ENCODE assay signal across 35 cellular contexts in the genomic region with DNA sequence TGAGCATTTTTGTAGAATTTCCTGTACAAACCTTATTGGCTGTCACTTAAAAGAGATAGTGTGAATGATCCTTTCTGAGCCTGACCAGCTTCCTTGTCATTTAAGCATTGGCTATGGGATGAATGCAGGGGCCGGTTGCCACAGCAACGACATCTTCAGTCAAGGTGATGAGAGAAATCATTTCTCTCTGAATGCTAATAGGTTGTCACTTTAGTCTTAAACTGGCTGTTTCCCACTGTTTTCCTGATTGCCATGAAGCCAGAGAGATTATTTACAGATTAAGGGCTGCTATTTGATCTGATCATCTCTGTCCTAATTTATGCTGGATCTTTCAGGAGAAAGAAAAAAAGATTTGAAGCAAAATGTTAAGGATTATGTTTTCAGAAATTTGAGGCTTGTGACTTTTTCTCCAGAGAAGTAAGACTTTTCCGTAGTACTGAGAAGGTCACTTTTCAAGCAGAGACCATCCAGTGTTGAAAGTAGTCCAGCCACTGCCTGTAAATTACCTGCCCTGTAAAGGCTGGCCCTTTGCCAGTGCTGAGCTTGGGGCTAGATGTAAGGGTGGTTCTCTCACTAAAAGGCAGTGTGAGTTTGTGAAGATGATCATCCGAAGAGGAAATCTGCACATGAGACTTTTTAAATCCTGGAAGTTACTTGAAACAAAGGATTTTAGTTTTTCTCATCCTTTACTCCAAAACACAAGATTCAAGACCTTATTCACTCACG.
DNase-seq lines count a peak whose midpoint lies in the region; ATAC-seq, FAIRE-seq and TF ChIP-seq lines count a peak whose summit lies in the region.
"Had no signal": no experiment of that assay in that cellular context is flagged by ENCODE, and none has a peak within 500 bp of the region (broad histone marks: within the 10 kb centered on the region; RNA-seq: fewer than 3 reads in every experiment).

No MANE protein-coding gene starts in this region.

- DNase-seq in DMS 273 (lab: John Stamatoyannopoulos, UW; ENCODE audit: unreplicated experiment) (peak; percentile 17), DMS 273 treated with DMSO at 0.1 percent for 48 hours (lab: John Stamatoyannopoulos, UW) (no peak), NCI-H146 treated with DMSO at 0.1 percent for 48 hours (lab: John Stamatoyannopoulos, UW; ENCODE audit: unreplicated experiment) (peak; percentile 53), Peyer's patch (peak in 2 of 3 donors; percentile 57 to 58), small intestine (peak; percentile 46), progenitor cell of endocrine pancreas (ENCODE audit: low spot score, unreplicated experiment) (no peak), NCI-H128 (lab: John Stamatoyannopoulos, UW; ENCODE audit: unreplicated experiment) (no peak)
- DNase-seq: activated CD4-positive, alpha-beta T cell treated with anti-CD3 and anti-CD28 coated beads, Interleukin-2, amount 50 U/mL, for 1 hour; activated CD4-positive, CD25-positive, alpha-beta regulatory T cell; activated gamma-delta T cell treated with Interleukin-2 at 50 U/mL for 16 hours; activated naive CD8-positive, alpha-beta T cell treated with anti-CD3 and anti-CD28 coated beads, Interleukin-2, amount 10 ng/mL, durations not matched to agents 7 days and 5 days; activated T-cell treated with anti-CD3 and anti-CD28 coated beads, Interleukin-2, amount 50 U/mL, for 48 hours; aorta; DMS53; effector CD4-positive, alpha-beta T cell; GDM1; MV-4-11; NCI-H1930; NCI-H446; Right ventricle myocardium superior; stimulated activated CD4-positive, alpha-beta T cell treated with anti-CD3 and anti-CD28 coated beads, Interleukin-12 subunit alpha, Interleukin-12 subunit beta, amount 100 ng/mL, for 4 hours; stimulated activated CD4-positive, alpha-beta T cell treated with anti-CD3 and anti-CD28 coated beads, Interleukin-4, amount 100 ng/mL, for 24 hours; T-helper 17 cell; tibial artery had no signal

- no peaks in the 10 kb centered on the region for H3K27me3 Mint-ChIP-seq in progenitor cell of endocrine pancreas
- H3K27me3 Mint-ChIP-seq: IgD-negative memory B cell, T-helper 17 cell had no signal

- H3K4me3 Mint-ChIP-seq in progenitor cell of endocrine pancreas (ENCODE audit: low read depth): no peak overlapping the region
- H3K4me3 Mint-ChIP-seq: activated naive CD8-positive, alpha-beta T cell treated with anti-CD3 and anti-CD28 coated beads, Interleukin-2, amount 10 ng/mL, durations not matched to agents 7 days and 5 days; IgD-negative memory B cell; neural progenitor cell; T-helper 17 cell had no signal

- H3K9me3 Mint-ChIP-seq in progenitor cell of endocrine pancreas (ENCODE audit: low read depth): peaks cover under 1% of the 10 kb centered on the region
- H3K9me3 Mint-ChIP-seq: activated naive CD8-positive, alpha-beta T cell treated with anti-CD3 and anti-CD28 coated beads, Interleukin-2, amount 10 ng/mL, durations not matched to agents 7 days and 5 days; IgD-negative memory B cell; neural progenitor cell had no signal

- H3K36me3 ChIP-seq in Peyer's patch (no peaks in the 10 kb centered on the region), small intestine (ENCODE audit: control insufficient read depth in 2 of 2, insufficient read depth in 2 of 2, low read length in 2 of 2) (no peaks in the 10 kb centered on the region)
- H3K36me3 ChIP-seq: BLaER1 treated with 17β-estradiol and CSF1 and Interleukin-3, amounts not matched to agents 10 nM and 100 nM; HAP-1; neural progenitor cell; tibial artery had no signal

- no peak for TF ChIP-seq POLR2A in Peyer's patch (IDR thresholded peaks at IDR 0.05)

- H3K36me3 Mint-ChIP-seq in progenitor cell of endocrine pancreas (ENCODE audit: insufficient read depth): no peaks in the 10 kb centered on the region
- H3K36me3 Mint-ChIP-seq: activated naive CD8-positive, alpha-beta T cell treated with anti-CD3 and anti-CD28 coated beads, Interleukin-2, amount 10 ng/mL, durations not matched to agents 7 days and 5 days; IgD-negative memory B cell; neural progenitor cell had no signal

- no peak overlapping the region for H3K27ac ChIP-seq in Peyer's patch
- no peak overlapping the region for H3K27ac ChIP-seq in small intestine (ENCODE audit: low read depth in 1 of 2, low read length in 1 of 2)
- H3K27ac ChIP-seq: 22Rv1; BLaER1 treated with 17β-estradiol and CSF1 and Interleukin-3, amounts not matched to agents 10 nM and 100 nM; hepatocyte; neural progenitor cell; tibial artery had no signal

- H3K4me1 ChIP-seq in Peyer's patch: no peaks in the 10 kb centered on the region
- no peaks in the 10 kb centered on the region for H3K4me1 ChIP-seq in small intestine (ENCODE audit: control insufficient read depth in 2 of 2, insufficient read depth in 1 of 2, low read depth in 1 of 2, low read length in 1 of 2)
- H3K4me1 ChIP-seq: BLaER1 treated with 17β-estradiol and CSF1 and Interleukin-3, amounts not matched to agents 10 nM and 100 nM; HAP-1 had no signal

- no peaks in the 10 kb centered on the region for H3K27me3 ChIP-seq in Peyer's patch
- no peaks in the 10 kb centered on the region for H3K27me3 ChIP-seq in small intestine (ENCODE audit: control insufficient read depth in 2 of 2, insufficient read depth in 2 of 2, low read length in 2 of 2)
- H3K27me3 ChIP-seq: BLaER1 treated with 17β-estradiol and CSF1 and Interleukin-3, amounts not matched to agents 10 nM and 100 nM; hepatocyte; neural progenitor cell; tibial artery had no signal

- no peak for FAIRE-seq in small intestine (lab: Jason Lieb, UNC)
- FAIRE-seq: bronchial epithelial cell, colon, TTC549 had no signal

- H3K9me3 ChIP-seq in Peyer's patch: no peaks in the 10 kb centered on the region
- H3K9me3 ChIP-seq in small intestine (ENCODE audit: control insufficient read depth, low read depth): no peaks in the 10 kb centered on the region
- H3K9me3 ChIP-seq: BLaER1 treated with 17β-estradiol and CSF1 and Interleukin-3, amounts not matched to agents 10 nM and 100 nM; HAP-1; tibial artery had no signal

- no peak overlapping the region for H3K4me3 ChIP-seq in Peyer's patch
- no peak overlapping the region for H3K4me3 ChIP-seq in small intestine (ENCODE audit: low read depth in 1 of 2, low read length in 2 of 2)
- H3K4me3 ChIP-seq: BLaER1 treated with 17β-estradiol and CSF1 and Interleukin-3, amounts not matched to agents 10 nM and 100 nM; HAP-1; hepatocyte; neural progenitor cell; tibial artery had no signal

- ATAC-seq in HG02610 (IDR thresholded peaks at IDR 0.05; ENCODE audit: unreplicated experiment): no peak
- ATAC-seq: sciatic nerve, T-helper 17 cell had no signal

- no peak overlapping the region for H3K27ac Mint-ChIP-seq in progenitor cell of endocrine pancreas
- H3K27ac Mint-ChIP-seq: activated naive CD8-positive, alpha-beta T cell treated with anti-CD3 and anti-CD28 coated beads, Interleukin-2, amount 10 ng/mL, durations not matched to agents 7 days and 5 days; IgD-negative memory B cell; neural progenitor cell; T-helper 17 cell had no signal

- H3K4me1 Mint-ChIP-seq in progenitor cell of endocrine pancreas (ENCODE audit: low read depth): no peaks in the 10 kb centered on the region
- H3K4me1 Mint-ChIP-seq: activated naive CD8-positive, alpha-beta T cell treated with anti-CD3 and anti-CD28 coated beads, Interleukin-2, amount 10 ng/mL, durations not matched to agents 7 days and 5 days; IgD-negative memory B cell; T-helper 17 cell had no signal

- TF ChIP-seq CTCF in Peyer's patch (IDR thresholded peaks at IDR 0.05) (no peak), progenitor cell of endocrine pancreas (IDR thresholded peaks at IDR 0.05; ENCODE audit: unreplicated experiment) (no peak)

- WGBS in small intestine, 3 donors: 48 to 77% (median 59%) methylated on average over 5 of the region's 5 CpGs

Comparison
In these comparisons a context has a peak if more than half of its experiments do, and no peak if none do; other contexts are left out.
1. DNase-seq: peak in DMS 273 (single experiment), NCI-H146 treated with DMSO at 0.1 percent for 48 hours (single experiment), Peyer's patch (2 of 3) and small intestine (single experiment); none in DMS 273 treated with DMSO at 0.1 percent for 48 hours (single experiment), progenitor cell of endocrine pancreas (single experiment) and NCI-H128 (single experiment).